ENCODE assay signal across 20 cellular contexts in genomic region chr10:35848412-35848811, GRCh38.
"Had no signal": no experiment of that assay in that cellular context is flagged by ENCODE, and none has a peak within 500 bp of the region (broad histone marks: within the 10 kb centered on the region; RNA-seq: fewer than 3 reads in every experiment).

No MANE protein-coding gene starts in this region.

- FAIRE-seq: endothelial cell of umbilical vein, pancreas had no signal

- H3K27me3 ChIP-seq: foreskin keratinocyte, pancreas, testis, tibial nerve had no signal

- H3K4me1 Mint-ChIP-seq: naive B cell; stimulated activated memory B cell treated with anti-CD40 and anti-IgM and Interleukin-4, amounts not matched to agents 10 μg/mL and 1 μg/mL and 100 μg/mL, for 72 hours had no signal

- H3K36me3 ChIP-seq: pancreas, tibial nerve had no signal

- H3K4me1 ChIP-seq: foreskin keratinocyte, pancreas, testis had no signal

- H3K9me3 Mint-ChIP-seq: endodermal cell; stimulated activated memory B cell treated with anti-CD40 and anti-IgM and Interleukin-4, amounts not matched to agents 10 μg/mL and 1 μg/mL and 100 μg/mL, for 72 hours; stimulated activated naive CD8-positive, alpha-beta T cell treated with anti-CD3 and anti-CD28 coated beads, Interleukin-15, Interleukin-2, amounts not matched to agents 100 ng/mL and 50 ng/mL, for 24 hours had no signal

- DNase-seq: effector CD4-positive, alpha-beta T cell; endodermal cell; erythroblast; foreskin keratinocyte; left colon; left ventricle myocardium superior; mesenchymal stem cell; naive B cell; occipital lobe; pancreas; right cardiac atrium; stimulated activated CD4-positive, alpha-beta T cell treated with anti-CD3 and anti-CD28 coated beads, Interleukin-4, amount 100 ng/mL, for 24 hours; testis had no signal

- H3K9me3 ChIP-seq: pancreas, testis, tibial nerve had no signal

- H3K27ac ChIP-seq: coronary artery, foreskin keratinocyte, pancreas, testis, tibial nerve had no signal

- ATAC-seq: foreskin keratinocyte; left colon; left ventricle myocardium superior; pancreas; right cardiac atrium; stimulated activated memory B cell treated with anti-CD40 and anti-IgM and Interleukin-4, amounts not matched to agents 10 μg/mL and 1 μg/mL and 100 μg/mL, for 72 hours had no signal

- H3K4me3 Mint-ChIP-seq: naive B cell; stimulated activated memory B cell treated with anti-CD40 and anti-IgM and Interleukin-4, amounts not matched to agents 10 μg/mL and 1 μg/mL and 100 μg/mL, for 72 hours; stimulated activated naive CD8-positive, alpha-beta T cell treated with anti-CD3 and anti-CD28 coated beads, Interleukin-15, Interleukin-2, amounts not matched to agents 100 ng/mL and 50 ng/mL, for 24 hours had no signal

- H3K36me3 Mint-ChIP-seq: naive B cell; stimulated activated memory B cell treated with anti-CD40 and anti-IgM and Interleukin-4, amounts not matched to agents 10 μg/mL and 1 μg/mL and 100 μg/mL, for 72 hours had no signal

- H3K4me3 ChIP-seq: coronary artery, lung, pancreas, testis, tibial nerve had no signal

- H3K27me3 Mint-ChIP-seq: progenitor cell of endocrine pancreas; stimulated activated naive CD8-positive, alpha-beta T cell treated with anti-CD3 and anti-CD28 coated beads, Interleukin-15, Interleukin-2, amounts not matched to agents 100 ng/mL and 50 ng/mL, for 24 hours had no signal

- H3K27ac Mint-ChIP-seq: naive B cell; stimulated activated memory B cell treated with anti-CD40 and anti-IgM and Interleukin-4, amounts not matched to agents 10 μg/mL and 1 μg/mL and 100 μg/mL, for 72 hours; stimulated activated naive CD8-positive, alpha-beta T cell treated with anti-CD3 and anti-CD28 coated beads, Interleukin-15, Interleukin-2, amounts not matched to agents 100 ng/mL and 50 ng/mL, for 24 hours had no signal
